In genomic region chr21:42145569-42146250, GRCh38 we compare ENCODE assay signal across 8 cellular contexts.
A peak's percentile ranks its signal among the peaks of the same experiment; 100 is the strongest.
DNase-seq lines count a peak whose midpoint lies in the region; ATAC-seq and TF ChIP-seq lines count a peak whose summit lies in the region.

No MANE protein-coding gene starts in this region.

- in situ Hi-C loops in ACHN (cut with HindIII; ENCODE audit: low pct_ligation_motif_present, low pct_unique_long_range_greater_than_20kb, low sequenced_read_pairs): no loop called here

- peak; percentile 55 for TF ChIP-seq CTCF in GM20000 (IDR thresholded peaks at IDR 0.05; ENCODE audit: extremely low read depth, missing control alignments)

- DNase-seq in ACHN: peak; percentile 39
- peak; percentile 93 for DNase-seq in GM20000 (ENCODE audit: low spot score)
- DNase-seq in NCI-H226: peak; percentile 22
- peak; percentile 52 for DNase-seq in activated CD4-positive, alpha-beta T cell treated with anti-CD3 and anti-CD28 coated beads for 1 hour
- peak; percentile 80 for DNase-seq in cerebellum (ENCODE audit: low spot score)
- DNase-seq in kidney glomerular epithelial cell (lab: John Stamatoyannopoulos, UW): peak; percentile 33
- DNase-seq in stimulated activated CD4-positive, alpha-beta T cell treated with anti-CD3 and anti-CD28 coated beads, Interleukin-2, amount 100 ng/mL, for 24 hours: peak; percentile 64 to 67

- ATAC-seq in HG03571 (IDR thresholded peaks at IDR 0.05; ENCODE audit: unreplicated experiment): no peak

Comparison
In these comparisons a context has a peak if more than half of its experiments do, and no peak if none do; other contexts are left out.
1. DNase-seq: peak in every context shown above with its lines; median percentile 93 in GM20000; 80 in cerebellum; 66 in stimulated activated CD4-positive, alpha-beta T cell treated with anti-CD3 and anti-CD28 coated beads, Interleukin-2, amount 100 ng/mL, for 24 hours; 52 in activated CD4-positive, alpha-beta T cell treated with anti-CD3 and anti-CD28 coated beads for 1 hour; 39 in ACHN; 33 in kidney glomerular epithelial cell; 22 in NCI-H226.